28 cellular contexts compared by ENCODE assay signal in genomic region chr3:126784254-126784653, GRCh38.
DNase-seq lines count a peak whose midpoint lies in the region; ATAC-seq and TF ChIP-seq lines count a peak whose summit lies in the region.
"Had no signal": no experiment of that assay in that cellular context is flagged by ENCODE, and none has a peak within 500 bp of the region (broad histone marks: within the 10 kb centered on the region; RNA-seq: fewer than 3 reads in every experiment).

No MANE protein-coding gene starts in this region.

- H4K20me1 ChIP-seq in IMR-90 (ENCODE audit: insufficient read depth, low read length), result peaks cover 5% of the 10 kb centered on the region; the same call in 1 of the 2 replicates

- peaks cover 13% of the 10 kb centered on the region for H3K4me1 ChIP-seq in IMR-90 (ENCODE audit: control insufficient read depth, insufficient read depth, low read length)
- H3K4me1 ChIP-seq in mesendoderm (ENCODE audit: control insufficient read depth, low read depth, low read length), result peaks cover 5% of the 10 kb centered on the region
- H3K4me1 ChIP-seq: right lobe of liver had no signal

- H2BK5ac ChIP-seq in IMR-90 (ENCODE audit: low read depth, low read length, poor library complexity, severe bottlenecking) (no peak overlapping the region), mesendoderm (ENCODE audit: low read length) (peak overlapping the region; percentile 22)

- H4K91ac ChIP-seq in IMR-90 (ENCODE audit: insufficient read depth, low read depth, low read length), result no peak overlapping the region; the same call in 1 of the 2 replicates

- no peak overlapping the region for H4K8ac ChIP-seq in IMR-90 (ENCODE audit: low read depth in 2 of 2, low read length in 2 of 2)
- no peak overlapping the region for H4K8ac ChIP-seq in mesendoderm (ENCODE audit: low read depth, low read length)

- H2BK15ac ChIP-seq in IMR-90 (ENCODE audit: low read depth, low read length) (no peak overlapping the region), mesendoderm (replicated peaks; ENCODE audit: low read depth) (no peak overlapping the region)

- no peak overlapping the region for H2BK120ac ChIP-seq in IMR-90 (ENCODE audit: low read depth, low read length)
- no peak overlapping the region for H2BK120ac ChIP-seq in mesendoderm (ENCODE audit: low read depth, low read length)

- H3K18ac ChIP-seq in IMR-90 (ENCODE audit: low read depth, low read length) (no peak overlapping the region), mesendoderm (ENCODE audit: low read length) (peak overlapping the region; percentile 43)

- no peak overlapping the region for H3K27ac ChIP-seq in IMR-90 (ENCODE audit: insufficient read depth, low read length)
- peak overlapping the region; percentile 0 for H3K27ac ChIP-seq in mesendoderm (ENCODE audit: low read depth, low read length)
- H3K27ac ChIP-seq: foreskin keratinocyte, heart right ventricle, right lobe of liver, SK-N-MC, thyroid gland, VCaP had no signal

- H3K36me3 Mint-ChIP-seq in chondrocyte (ENCODE audit: low read depth), result peaks cover 2% of the 10 kb centered on the region
- H3K36me3 Mint-ChIP-seq: CD14-positive monocyte had no signal

- H2AK5ac ChIP-seq in IMR-90 (ENCODE audit: low read depth, low read length) (no peak overlapping the region), mesendoderm (ENCODE audit: low read length) (no peak overlapping the region)

- H3K9me1 ChIP-seq in IMR-90 (ENCODE audit: insufficient read depth, low read length), result peaks cover 13% of the 10 kb centered on the region

- CTCF ChIA-PET in IMR-90 (lab: Yijun Ruan, JAX), result interaction anchor here (1.0 kb wide), 1 partner anchor 198 kb away, joined by 4 read pairs; the partner anchor contains the start of gene PLXNA1

- H3K4me1 Mint-ChIP-seq in chondrocyte (ENCODE audit: low read depth), result peaks cover 39% of the 10 kb centered on the region

- dilution Hi-C loops in IMR-90 (cut with HindIII; ENCODE audit: low sequenced_read_pairs, unreplicated experiment), result no loop called here

- no peaks in the 10 kb centered on the region for H3K79me2 ChIP-seq in mesendoderm (ENCODE audit: control insufficient read depth, insufficient read depth, low read length)

- no peaks in the 10 kb centered on the region for H3K36me3 ChIP-seq in IMR-90 (ENCODE audit: control insufficient read depth, insufficient read depth, low read length)
- no peaks in the 10 kb centered on the region for H3K36me3 ChIP-seq in mesendoderm (ENCODE audit: control insufficient read depth, insufficient read depth, low read length)
- H3K36me3 ChIP-seq: heart right ventricle, lower lobe of right lung, right lobe of liver, thyroid gland had no signal

- no peak overlapping the region for H3K14ac ChIP-seq in IMR-90 (replicated peaks; ENCODE audit: low read depth, low read length)

- no TSS peak for BruUV-seq in IMR-90 (replicated peaks; lab: Mats Ljungman, UMichigan)

- WGBS in IMR-90 (ENCODE audit: extremely low coverage in 2 of 2, insufficient read length in 1 of 2), 2 experiments, result 80% methylated on average over 2 of the region's 2 CpGs; no CpG with 5 or more reads in 1 of the 2 experiments
- no CpG with 5 or more reads among the region's 2 CpGs for WGBS in mesendoderm (ENCODE audit: extremely low coverage, insufficient coverage, low lambda C conversion rate)

- intact Hi-C loops in IMR-90 (cut with micrococcal nuclease), result no loop called here

- no peaks in the 10 kb centered on the region for H3K9me3 ChIP-seq in IMR-90 (ENCODE audit: control insufficient read depth, insufficient read depth, low read length)
- H3K9me3 ChIP-seq: heart right ventricle, lower lobe of right lung, mucosa of descending colon, right lobe of liver, thyroid gland had no signal

- no peak overlapping the region; the same call in 1 of the 2 replicates for H3K9ac ChIP-seq in IMR-90 (ENCODE audit: low read depth, low read length)
- H3K9ac ChIP-seq in mesendoderm (ENCODE audit: low read length), result no peak overlapping the region

- H3K4me3 ChIP-seq in IMR-90 (ENCODE audit: insufficient read depth, low read depth, low read length) (no peak overlapping the region), mesendoderm (ENCODE audit: low read length) (no peak overlapping the region)
- H3K4me3 ChIP-seq: heart right ventricle, lower lobe of right lung, mucosa of descending colon, right lobe of liver, SK-N-MC, thyroid gland had no signal

- H2AFZ ChIP-seq in IMR-90 (replicated peaks; ENCODE audit: low read length, poor library complexity), result no peak overlapping the region

- in situ Hi-C loops in IMR-90 (cut with MboI; ENCODE audit: low sequenced_read_pairs), result no loop called here

- ATAC-seq in IMR-90 (ENCODE audit: low read depth), result no peak
- no peak for ATAC-seq in HG02884 (IDR thresholded peaks at IDR 0.05; ENCODE audit: unreplicated experiment)
- ATAC-seq: foreskin keratinocyte, heart right ventricle, lower lobe of right lung, mucosa of descending colon had no signal

- no peak overlapping the region for H2BK20ac ChIP-seq in IMR-90 (ENCODE audit: low read depth, low read length)

- H3K9me3 Mint-ChIP-seq in chondrocyte (ENCODE audit: low read depth), result peaks cover 12% of the 10 kb centered on the region
- H3K9me3 Mint-ChIP-seq: activated CD4-positive, alpha-beta T cell treated with anti-CD3 and anti-CD28 coated beads, Interleukin-2, amount 10 ng/mL, durations not matched to agents 7 days and 5 days had no signal

- H3K23ac ChIP-seq in IMR-90 (ENCODE audit: low read depth, low read length) (no peak overlapping the region), mesendoderm (ENCODE audit: low read length) (no peak overlapping the region)

- no peaks in the 10 kb centered on the region for H3K27me3 Mint-ChIP-seq in chondrocyte (ENCODE audit: low read depth)
- H3K27me3 Mint-ChIP-seq: activated CD4-positive, alpha-beta T cell treated with anti-CD3 and anti-CD28 coated beads, Interleukin-2, amount 10 ng/mL, durations not matched to agents 7 days and 5 days; activated naive CD4-positive, alpha-beta T cell treated with anti-CD3 and anti-CD28 coated beads, Interleukin-2, amount 50 U/mL, for 24 hours; stimulated activated naive CD8-positive, alpha-beta T cell treated with anti-CD3 and anti-CD28 coated beads, Interleukin-15, Interleukin-2, amounts not matched to agents 100 ng/mL and 50 ng/mL, for 24 hours had no signal

- POLR2A ChIA-PET in IMR-90 (lab: Charles Lee; ENCODE audit: unreplicated experiment), result no interaction called here

- peak overlapping the region; percentile 3 for H3K27ac Mint-ChIP-seq in chondrocyte (ENCODE audit: unreplicated experiment)
- H3K27ac Mint-ChIP-seq: activated CD4-positive, alpha-beta T cell treated with anti-CD3 and anti-CD28 coated beads, Interleukin-2, amount 10 ng/mL, durations not matched to agents 7 days and 5 days; activated naive CD4-positive, alpha-beta T cell treated with anti-CD3 and anti-CD28 coated beads, Interleukin-2, amount 50 U/mL, for 24 hours; stimulated activated naive CD8-positive, alpha-beta T cell treated with anti-CD3 and anti-CD28 coated beads, Interleukin-15, Interleukin-2, amounts not matched to agents 100 ng/mL and 50 ng/mL, for 24 hours had no signal

- H2AK9ac ChIP-seq in IMR-90 (replicated peaks; ENCODE audit: low read depth, low read length, poor library complexity), result peak overlapping the region; percentile 29

- peaks cover 8 to 9% of the 10 kb centered on the region in 2 experiments; a peak in 2 of 4 replicates for H3K79me1 ChIP-seq in IMR-90 (ENCODE audit: low read depth in 1 of 2, low read length in 2 of 2)
- no peaks in the 10 kb centered on the region for H3K79me1 ChIP-seq in mesendoderm (ENCODE audit: low read length)

- TF ChIP-seq RAD21 in IMR-90 (IDR thresholded peaks at IDR 0.05; ENCODE audit: low read length), result no peak

- H4K5ac ChIP-seq in IMR-90 (ENCODE audit: low read depth, low read length) (peak overlapping the region; percentile 83), mesendoderm (ENCODE audit: low read length) (peak overlapping the region; percentile 66)

- H3K4me3 Mint-ChIP-seq in chondrocyte (ENCODE audit: unreplicated experiment), result no peak overlapping the region
- H3K4me3 Mint-ChIP-seq: activated CD4-positive, alpha-beta T cell treated with anti-CD3 and anti-CD28 coated beads, Interleukin-2, amount 10 ng/mL, durations not matched to agents 7 days and 5 days; activated naive CD4-positive, alpha-beta T cell treated with anti-CD3 and anti-CD28 coated beads, Interleukin-2, amount 50 U/mL, for 24 hours; CD14-positive monocyte; nephron; stimulated activated naive CD8-positive, alpha-beta T cell treated with anti-CD3 and anti-CD28 coated beads, Interleukin-15, Interleukin-2, amounts not matched to agents 100 ng/mL and 50 ng/mL, for 24 hours had no signal

- no peak overlapping the region for H3K4me2 ChIP-seq in IMR-90 (ENCODE audit: low read depth, low read length)
- no peak overlapping the region for H3K4me2 ChIP-seq in mesendoderm (ENCODE audit: low read length)

- no peak for TF ChIP-seq CTCF in IMR-90 (conservative IDR thresholded peaks at IDR 0.05; ENCODE audit: low read depth, low read length)
- TF ChIP-seq CTCF in chondrocyte (IDR thresholded peaks at IDR 0.05), result no peak

- H3K27me3 ChIP-seq in IMR-90 (ENCODE audit: control insufficient read depth, insufficient read depth, low read length) (no peaks in the 10 kb centered on the region), mesendoderm (ENCODE audit: insufficient read depth, low read length, poor library complexity) (no peaks in the 10 kb centered on the region)
- H3K27me3 ChIP-seq: foreskin keratinocyte, heart right ventricle, right lobe of liver, thyroid gland had no signal

- DNase-seq in ELF-1 (ENCODE audit: low read depth, low spot score) (peak; percentile 29), IMR-90 (no peak), chondrocyte (ENCODE audit: low spot score) (no peak), mesendoderm (peak; percentile 54), SIG-M5 treated with dmso at 0.1 percent for 504 hours (lab: John Stamatoyannopoulos, UW; ENCODE audit: unreplicated experiment) (no peak), NCI-H2081 treated with DMSO at 0.1 percent for 48 hours (lab: John Stamatoyannopoulos, UW) (no peak), superior temporal gyrus (ENCODE audit: extremely low spot score) (no peak)
- DNase-seq: activated CD4-positive, alpha-beta T cell treated with anti-CD3 and anti-CD28 coated beads, Interleukin-2, amount 10 ng/mL, durations not matched to agents 7 days and 5 days; foreskin keratinocyte; heart right ventricle; kidney glomerular epithelial cell; lower lobe of right lung; mucosa of descending colon; NCI-H2171; NK-92 treated with Interleukin-12 subunit alpha and Interleukin-12 subunit beta, amount 100 ng/mL, for 24 hours; posterior cingulate gyrus; right lobe of liver; stimulated activated CD4-positive, alpha-beta T cell treated with anti-CD3 and anti-CD28 coated beads, Interleukin-12 subunit alpha, Interleukin-12 subunit beta, amount 100 ng/mL, for 4 hours; stimulated activated CD4-positive, alpha-beta T cell treated with anti-CD3 and anti-CD28 coated beads, Interleukin-4, amount 100 ng/mL, for 4 hours; T-helper 2 cell; thyroid gland had no signal

- H3K56ac ChIP-seq in IMR-90 (ENCODE audit: extremely low read depth, insufficient read depth, low read length) (no peak overlapping the region), mesendoderm (ENCODE audit: low read length) (peak overlapping the region; percentile 65)

- no peak for TF ChIP-seq POLR2A in IMR-90 (IDR thresholded peaks at IDR 0.05; ENCODE audit: low read depth, low read length)

- H3K4ac ChIP-seq in IMR-90 (ENCODE audit: low read depth, low read length) (no peak overlapping the region), mesendoderm (ENCODE audit: low read depth, low read length) (no peak overlapping the region)

Comparison
In these comparisons a context has a peak if more than half of its experiments do, and no peak if none do; other contexts are left out.
1. DNase-seq: peak in ELF-1 (single experiment) and mesendoderm (single experiment); none in IMR-90 (single experiment), chondrocyte (single experiment), SIG-M5 treated with dmso at 0.1 percent for 504 hours (single experiment), NCI-H2081 treated with DMSO at 0.1 percent for 48 hours (single experiment) and superior temporal gyrus (single experiment).